ENCODE assay signal across 16 cellular contexts in genomic region chr3:42491876-42492507, GRCh38. TPM values are rescaled to one million over a fixed set of nuclear protein-coding genes. Genes with fewer than 3 reads are reported as not detected.
A peak's percentile ranks its signal among the peaks of the same experiment; 100 is the strongest.
DNase-seq lines count a peak whose midpoint lies in the region; ATAC-seq and TF ChIP-seq lines count a peak whose summit lies in the region.
"Had no signal": no experiment of that assay in that cellular context is flagged by ENCODE, and none has a peak within 500 bp of the region (broad histone marks: within the 10 kb centered on the region; RNA-seq: fewer than 3 reads in every experiment).

No MANE protein-coding gene starts in this region.

- DNase-seq in MM.1S (no peak), colonic mucosa (peak; percentile 16), H7 (no peak), NK-92 (lab: John Stamatoyannopoulos, UW; ENCODE audit: unreplicated experiment) (no peak)
- DNase-seq: activated T-cell treated with anti-CD3 and anti-CD28 coated beads, Interleukin-2, amount 50 U/mL, for 24 hours; Caco-2; hippocampal formation; SHP77 had no signal

- H3K36me3 ChIP-seq in DOHH2 (ENCODE audit: control insufficient read depth, low read length) (no peaks in the 10 kb centered on the region), MM.1S (replicated peaks; ENCODE audit: insufficient read depth, low read length) (no peaks in the 10 kb centered on the region; the same call in 1 of the 2 replicates), colonic mucosa (no peaks in the 10 kb centered on the region), neutrophil (no peaks in the 10 kb centered on the region), H7 (replicated peaks; ENCODE audit: control insufficient read depth, insufficient read depth, low read length) (no peaks in the 10 kb centered on the region)

- H3K27ac ChIP-seq in DOHH2 (ENCODE audit: low read depth, low read length) (no peak overlapping the region), MM.1S (ENCODE audit: low read length) (peak overlapping the region; percentile 14; the same call in 1 of the 2 replicates), colonic mucosa (no peak overlapping the region), neutrophil (peak overlapping the region; percentile 67)

- H3K79me2 ChIP-seq in DOHH2 (ENCODE audit: control insufficient read depth, low read length) = no peaks in the 10 kb centered on the region
- H3K79me2 ChIP-seq in MM.1S (ENCODE audit: low read length) = no peaks in the 10 kb centered on the region

- H3F3A ChIP-seq in DOHH2 (ENCODE audit: control insufficient read depth, insufficient read depth) = no peaks in the 10 kb centered on the region
- peaks cover 8% of the 10 kb centered on the region; the same call in 1 of the 2 replicates for H3F3A ChIP-seq in MM.1S (ENCODE audit: insufficient read depth, low read length)

- TF ChIP-seq CTCF in DOHH2 (IDR thresholded peaks at IDR 0.05; ENCODE audit: low read depth, low read length, poor library complexity, severe bottlenecking) = no peak
- TF ChIP-seq CTCF in MM.1S (IDR thresholded peaks at IDR 0.05; ENCODE audit: low read length) = no peak
- TF ChIP-seq CTCF in colonic mucosa (IDR thresholded peaks at IDR 0.05) = no peak
- TF ChIP-seq CTCF in neutrophil (IDR thresholded peaks at IDR 0.05) = no peak

- H3K27me3 ChIP-seq in DOHH2 (ENCODE audit: control insufficient read depth, low read length) = no peaks in the 10 kb centered on the region
- no peaks in the 10 kb centered on the region for H3K27me3 ChIP-seq in MM.1S (replicated peaks; ENCODE audit: insufficient read depth, low read length)
- no peaks in the 10 kb centered on the region for H3K27me3 ChIP-seq in colonic mucosa
- peaks cover 2% of the 10 kb centered on the region for H3K27me3 ChIP-seq in neutrophil
- no peaks in the 10 kb centered on the region for H3K27me3 ChIP-seq in H7 (ENCODE audit: control insufficient read depth, insufficient read depth, low read length)

- no peak for ATAC-seq in HG02642 (IDR thresholded peaks at IDR 0.05; ENCODE audit: poor library complexity, unreplicated experiment)
- ATAC-seq in HG03095 (IDR thresholded peaks at IDR 0.05; ENCODE audit: unreplicated experiment) = no peak
- ATAC-seq: esophagus mucosa had no signal

- no peak overlapping the region for H3K9ac ChIP-seq in MM.1S (ENCODE audit: low read length)
- H3K9ac ChIP-seq in colonic mucosa (ENCODE audit: low read depth in 2 of 2, low read length in 2 of 2) = no peak overlapping the region

- no peak overlapping the region for H3K4me3 ChIP-seq in DOHH2 (ENCODE audit: low read length)
- no peak overlapping the region for H3K4me3 ChIP-seq in MM.1S (ENCODE audit: low read length)
- no peak overlapping the region for H3K4me3 ChIP-seq in colonic mucosa
- H3K4me3 ChIP-seq in neutrophil (ENCODE audit: low read depth in 1 of 2, low read length in 1 of 2) = no peak overlapping the region
- H3K4me3 ChIP-seq in H7 (ENCODE audit: insufficient read depth, low read depth, low read length) = no peak overlapping the region
- H3K4me3 ChIP-seq: skin epidermis had no signal

- H4K20me1 ChIP-seq in DOHH2 (ENCODE audit: control insufficient read depth, insufficient read depth, low read depth, low read length) (no peaks in the 10 kb centered on the region), MM.1S (ENCODE audit: insufficient read depth, low read length) (no peaks in the 10 kb centered on the region)

- H3K4me2 ChIP-seq in DOHH2 (ENCODE audit: low read length) = peak overlapping the region; percentile 39
- no peak overlapping the region; the same call in 1 of the 2 replicates for H3K4me2 ChIP-seq in MM.1S (ENCODE audit: low read depth, low read length)

- H3K9me3 ChIP-seq in DOHH2 (ENCODE audit: control insufficient read depth, insufficient read depth, low read length) = no peaks in the 10 kb centered on the region
- H3K9me3 ChIP-seq in MM.1S (replicated peaks; ENCODE audit: insufficient read depth, low read length) = no peaks in the 10 kb centered on the region
- H3K9me3 ChIP-seq in colonic mucosa = no peaks in the 10 kb centered on the region
- H3K9me3 ChIP-seq in neutrophil = no peaks in the 10 kb centered on the region
- H3K9me3 ChIP-seq: Caco-2 had no signal

- intact Hi-C loops in colonic mucosa (cut with DNase I) = no loop called here

- peaks cover 33% of the 10 kb centered on the region for H3K4me1 ChIP-seq in DOHH2 (ENCODE audit: control insufficient read depth, low read length)
- H3K4me1 ChIP-seq in MM.1S (ENCODE audit: low read length) = peaks cover 47% of the 10 kb centered on the region
- H3K4me1 ChIP-seq in colonic mucosa = peaks cover 3% of the 10 kb centered on the region
- peaks cover 12 to 13% of the 10 kb centered on the region in 2 experiments for H3K4me1 ChIP-seq in neutrophil (ENCODE audit: control insufficient read depth in 1 of 2, insufficient read depth in 1 of 2, low read depth in 1 of 2, low read length in 1 of 2)

- H3K9me2 ChIP-seq in DOHH2 (replicated peaks; ENCODE audit: control insufficient read depth, low read length) (no peaks in the 10 kb centered on the region), MM.1S (replicated peaks; ENCODE audit: insufficient read depth, low read length) (no peaks in the 10 kb centered on the region)

- peak overlapping the region; percentile 52; the same call in 1 of the 2 replicates for H2AFZ ChIP-seq in MM.1S (ENCODE audit: low read length)

RNA-seq across cellular contexts. Expression of gene VIPR1, which starts 10.5 kb away (rescaled TPM):
- 10 to 100 TPM; 74.2 to 98.0 TPM for total RNA-seq in colonic mucosa
- 1.9 and 2.2 TPM in 2 replicates for total RNA-seq in H7 (2014; rRNA removed; shearing (Covaris generic))
- total RNA-seq: HT1080, NCI-H460 had no signal

Comparison
In these comparisons a context has a peak if more than half of its experiments do, and no peak if none do; other contexts are left out.
1. H3K27ac ChIP-seq: peak in MM.1S (single experiment) and neutrophil (single experiment); none in DOHH2 (single experiment) and colonic mucosa (single experiment).
2. RNA of gene VIPR1, which starts 10.5 kb away (total RNA-seq): 74.2 to 98.0 TPM in colonic mucosa; 1.9 to 2.2 TPM in H7; every median in the first group is over 10 times any median in the second.